ENCODE assay signal across 32 cellular contexts in the genomic region with DNA sequence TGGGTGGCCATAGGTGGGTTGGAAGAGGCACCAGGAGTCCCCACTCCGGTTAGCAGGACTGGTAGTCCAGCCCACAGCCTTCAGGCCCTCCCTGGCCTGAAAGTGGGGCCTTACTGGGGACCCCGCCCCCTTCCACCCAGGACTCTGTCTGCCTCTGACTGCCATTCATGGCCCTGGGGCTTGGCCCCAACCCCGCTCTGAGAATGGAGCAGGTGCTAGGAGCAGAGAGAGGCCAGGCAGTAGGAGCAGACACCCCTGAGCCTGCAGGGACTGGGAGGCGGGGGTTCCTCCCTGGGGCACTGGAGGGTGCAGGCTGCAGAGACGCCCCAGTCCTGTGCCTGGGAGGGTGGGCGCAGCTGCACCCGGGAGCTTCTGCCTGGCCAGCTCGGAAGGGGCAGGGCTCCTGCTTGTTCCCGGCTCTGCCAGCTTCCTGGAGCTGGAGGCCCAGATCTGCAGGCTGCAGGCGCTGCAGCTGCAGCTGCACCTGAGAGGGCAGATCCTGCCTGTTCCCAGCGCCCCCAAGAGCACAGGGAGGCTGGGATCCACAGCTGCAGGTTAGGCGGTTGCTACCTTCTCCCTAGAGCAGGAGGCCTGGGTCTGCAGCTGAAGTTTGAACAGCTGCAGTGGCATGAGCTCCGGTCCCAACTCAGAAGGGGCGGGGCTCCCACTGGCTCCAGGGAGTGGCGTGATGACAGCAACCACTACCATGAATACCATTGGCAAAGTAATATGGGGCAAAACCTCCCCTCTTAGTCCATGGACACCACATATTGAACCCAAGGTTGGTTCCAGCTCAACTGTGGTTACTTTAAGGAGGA.
A peak's percentile ranks its signal among the peaks of the same experiment; 100 is the strongest.
DNase-seq lines count a peak whose midpoint lies in the region; ATAC-seq and TF ChIP-seq lines count a peak whose summit lies in the region.
"Had no signal": no experiment of that assay in that cellular context is flagged by ENCODE, and none has a peak within 500 bp of the region (broad histone marks: within the 10 kb centered on the region; RNA-seq: fewer than 3 reads in every experiment).

No MANE protein-coding gene starts in this region.

- no peaks in the 10 kb centered on the region for H4K20me1 ChIP-seq in SK-N-SH (ENCODE audit: insufficient read depth)

- no peaks in the 10 kb centered on the region; the same call in 1 of the 2 replicates for H3K9me3 ChIP-seq in SK-N-SH
- H3K9me3 ChIP-seq in SJCRH30 (replicated peaks), result no peaks in the 10 kb centered on the region
- H3K9me3 ChIP-seq: lower lobe of right lung, right lobe of liver, suprapubic skin had no signal

- H3K36me3 ChIP-seq in SK-N-SH (replicated peaks in 1 of 2; ENCODE audit: control insufficient read depth in 1 of 2, insufficient read depth in 2 of 2, low read length in 1 of 2) (no peaks in the 10 kb centered on the region), SJCRH30 (no peaks in the 10 kb centered on the region)
- H3K36me3 ChIP-seq: heart right ventricle, lower lobe of right lung, right lobe of liver, suprapubic skin had no signal

- H3K4me3 Mint-ChIP-seq in activated T-cell treated with anti-CD3 and anti-CD28 coated beads, Interleukin-2, amount 50 U/mL, for 72 hours, result no peak overlapping the region
- no peak overlapping the region for H3K4me3 Mint-ChIP-seq in HFFc6
- H3K4me3 Mint-ChIP-seq: activated CD4-positive, alpha-beta memory T cell treated with anti-CD3 and anti-CD28 coated beads for 36 hours; activated T-helper 17 cell treated with anti-CD3 and anti-CD28 coated beads, Interleukin-2, amount 50 U/mL, for 72 hours; CD4-positive, alpha-beta T cell; effector memory CD8-positive, alpha-beta T cell; neural crest cell; stimulated activated naive B cell treated with anti-CD40 and anti-IgM and Interleukin-4, amounts not matched to agents 10 μg/mL and 1 μg/mL and 100 μg/mL, for 72 hours had no signal

- no peak for TF ChIP-seq EP300 in SK-N-SH (IDR thresholded peaks at IDR 0.05; ENCODE audit: borderline replicate concordance in 1 of 2, low read depth in 1 of 2, low read length in 1 of 2)

- H3K4me3 ChIP-seq in SK-N-SH (ENCODE audit: low read depth in 2 of 2, low read length in 1 of 2) (no peak overlapping the region), SJCRH30 (no peak overlapping the region)
- H3K4me3 ChIP-seq: heart right ventricle, lower lobe of right lung, PC-9, right lobe of liver, suprapubic skin had no signal

- H3K27ac ChIP-seq in SK-N-SH (ENCODE audit: low read depth in 2 of 2, low read length in 1 of 2) (no peak overlapping the region), SJCRH30 (no peak overlapping the region)
- H3K27ac ChIP-seq: heart right ventricle, lower lobe of right lung, PC-9, right lobe of liver, suprapubic skin had no signal

- TF ChIP-seq RAD21 in SK-N-SH (IDR thresholded peaks at IDR 0.05; ENCODE audit: low read length), result no peak

- POLR2A ChIA-PET in SK-N-SH (lab: Yijun Ruan, JAX), result no interaction called here

- WGBS in SK-N-SH (ENCODE audit: low lambda C conversion rate), result 25% methylated on average over 7 of the region's 15 CpGs

- ATAC-seq in SK-N-SH treated with all-trans-retinoic acid at 6 μM for 48 hours (no peak), GM19452 (IDR thresholded peaks at IDR 0.05; ENCODE audit: unreplicated experiment) (no peak), HG03521 (IDR thresholded peaks at IDR 0.05; ENCODE audit: unreplicated experiment) (no peak)
- ATAC-seq in activated T-cell treated with anti-CD3 and anti-CD28 coated beads, Interleukin-2, amount 50 U/mL, for 72 hours (replicated peaks in 1 of 2), result no peak
- ATAC-seq: activated CD4-positive, CD25-positive, alpha-beta regulatory T cell treated with anti-CD3 and anti-CD28 coated beads, Interleukin-2, amount 50 U/mL, for 24 hours; activated naive CD4-positive, alpha-beta T cell treated with anti-CD3 and anti-CD28 coated beads, Interleukin-2, amount 50 U/mL, for 72 hours; activated T-helper 17 cell treated with anti-CD3 and anti-CD28 coated beads, Interleukin-2, amount 50 U/mL, for 72 hours; effector memory CD8-positive, alpha-beta T cell; HCT116; stimulated activated naive B cell treated with anti-CD40 and anti-IgM and Interleukin-4, amounts not matched to agents 10 μg/mL and 1 μg/mL and 100 μg/mL, for 72 hours had no signal

- H3F3A ChIP-seq in SK-N-SH (replicated peaks; ENCODE audit: insufficient read depth), result no peaks in the 10 kb centered on the region

- peaks cover 2 to 4% of the 10 kb centered on the region in 2 donors for H3K9me3 Mint-ChIP-seq in activated T-cell treated with anti-CD3 and anti-CD28 coated beads, Interleukin-2, amount 50 U/mL, for 72 hours
- peaks cover 6% of the 10 kb centered on the region for H3K9me3 Mint-ChIP-seq in HFFc6
- H3K9me3 Mint-ChIP-seq: activated CD4-positive, alpha-beta memory T cell treated with anti-CD3 and anti-CD28 coated beads for 36 hours; activated T-helper 17 cell treated with anti-CD3 and anti-CD28 coated beads, Interleukin-2, amount 50 U/mL, for 72 hours; effector memory CD8-positive, alpha-beta T cell; stimulated activated naive B cell treated with anti-CD40 and anti-IgM and Interleukin-4, amounts not matched to agents 10 μg/mL and 1 μg/mL and 100 μg/mL, for 72 hours had no signal

- no peaks in the 10 kb centered on the region for H3K36me3 Mint-ChIP-seq in activated T-cell treated with anti-CD3 and anti-CD28 coated beads, Interleukin-2, amount 50 U/mL, for 72 hours (ENCODE audit: insufficient read depth in 2 of 2)
- no peaks in the 10 kb centered on the region for H3K36me3 Mint-ChIP-seq in HFFc6 (ENCODE audit: low read depth)
- H3K36me3 Mint-ChIP-seq: activated CD4-positive, alpha-beta memory T cell treated with anti-CD3 and anti-CD28 coated beads for 36 hours; activated naive CD4-positive, alpha-beta T cell treated with anti-CD3 and anti-CD28 coated beads, Interleukin-2, amount 50 U/mL, for 72 hours; stimulated activated naive B cell treated with anti-CD40 and anti-IgM and Interleukin-4, amounts not matched to agents 10 μg/mL and 1 μg/mL and 100 μg/mL, for 72 hours had no signal

- no peak overlapping the region for H3K4me2 ChIP-seq in SK-N-SH
- H3K4me2 ChIP-seq: PC-9 had no signal

- H3K4me1 Mint-ChIP-seq in activated T-cell treated with anti-CD3 and anti-CD28 coated beads, Interleukin-2, amount 50 U/mL, for 72 hours (ENCODE audit: low read depth), result no peaks in the 10 kb centered on the region
- H3K4me1 Mint-ChIP-seq in HFFc6 (ENCODE audit: low read depth), result no peaks in the 10 kb centered on the region
- H3K4me1 Mint-ChIP-seq: activated T-helper 17 cell treated with anti-CD3 and anti-CD28 coated beads, Interleukin-2, amount 50 U/mL, for 72 hours; neural crest cell; stimulated activated naive B cell treated with anti-CD40 and anti-IgM and Interleukin-4, amounts not matched to agents 10 μg/mL and 1 μg/mL and 100 μg/mL, for 72 hours had no signal

- no peaks in the 10 kb centered on the region for H3K9me2 ChIP-seq in SK-N-SH

- DNase-seq in SK-N-SH (peak; percentile 11), SJCRH30 (peak; percentile 70 to 74), myocyte (ENCODE audit: low read depth) (peak; percentile 5), HFFc6 (no peak)
- DNase-seq in activated T-cell treated with anti-CD3 and anti-CD28 coated beads, Interleukin-2, amount 50 U/mL, for 72 hours, result no peak
- DNase-seq: activated CD4-positive, alpha-beta memory T cell treated with anti-CD3 and anti-CD28 coated beads for 36 hours; activated CD8-positive, alpha-beta memory T cell treated with anti-CD3 and anti-CD28 coated beads, Interleukin-2, amount 50 U/mL, for 48 hours; CD4-positive, alpha-beta T cell; DMS 273 treated with DMSO at 0.1 percent for 48 hours; effector memory CD8-positive, alpha-beta T cell; foreskin fibroblast; heart right ventricle; KG1; kidney glomerular epithelial cell; lower lobe of right lung; MM.1S; NCI-H2081 treated with DMSO at 0.1 percent for 48 hours; PC-9; posterior cingulate gyrus; right lobe of liver; stimulated activated CD4-positive, alpha-beta T cell treated with anti-CD3 and anti-CD28 coated beads, Interleukin-4, amount 100 ng/mL, for 24 hours; stimulated activated naive B cell treated with anti-CD40 and anti-IgM and Interleukin-4, amounts not matched to agents 10 μg/mL and 1 μg/mL and 100 μg/mL, for 72 hours; T-helper 1 cell had no signal

- H3K27me3 ChIP-seq in SK-N-SH (ENCODE audit: insufficient read depth), result no peaks in the 10 kb centered on the region
- H3K27me3 ChIP-seq in SJCRH30, result no peaks in the 10 kb centered on the region
- H3K27me3 ChIP-seq: heart right ventricle, right lobe of liver, suprapubic skin had no signal

- H3K27me3 Mint-ChIP-seq in activated T-cell treated with anti-CD3 and anti-CD28 coated beads, Interleukin-2, amount 50 U/mL, for 72 hours (ENCODE audit: low read depth), result no peaks in the 10 kb centered on the region
- peaks cover under 1% of the 10 kb centered on the region; the same call in 1 of the 2 replicates for H3K27me3 Mint-ChIP-seq in HFFc6 (ENCODE audit: insufficient read depth)
- H3K27me3 Mint-ChIP-seq: activated CD4-positive, alpha-beta memory T cell treated with anti-CD3 and anti-CD28 coated beads for 36 hours; CD4-positive, alpha-beta T cell; effector memory CD8-positive, alpha-beta T cell; stimulated activated naive B cell treated with anti-CD40 and anti-IgM and Interleukin-4, amounts not matched to agents 10 μg/mL and 1 μg/mL and 100 μg/mL, for 72 hours had no signal

- no peak overlapping the region for H3K9ac ChIP-seq in SK-N-SH

- H3K79me2 ChIP-seq in SK-N-SH (ENCODE audit: insufficient read depth), result no peaks in the 10 kb centered on the region

- no peak overlapping the region for H3K27ac Mint-ChIP-seq in activated T-cell treated with anti-CD3 and anti-CD28 coated beads, Interleukin-2, amount 50 U/mL, for 72 hours
- no peak overlapping the region for H3K27ac Mint-ChIP-seq in HFFc6
- H3K27ac Mint-ChIP-seq: activated CD4-positive, alpha-beta memory T cell treated with anti-CD3 and anti-CD28 coated beads for 36 hours; activated naive CD4-positive, alpha-beta T cell treated with anti-CD3 and anti-CD28 coated beads, Interleukin-2, amount 50 U/mL, for 72 hours; activated T-helper 17 cell treated with anti-CD3 and anti-CD28 coated beads, Interleukin-2, amount 50 U/mL, for 72 hours; CD4-positive, alpha-beta T cell; effector memory CD8-positive, alpha-beta T cell; stimulated activated naive B cell treated with anti-CD40 and anti-IgM and Interleukin-4, amounts not matched to agents 10 μg/mL and 1 μg/mL and 100 μg/mL, for 72 hours had no signal

- no peak for TF ChIP-seq CTCF in SK-N-SH (IDR thresholded peaks at IDR 0.05)
- no peak for TF ChIP-seq CTCF in HFFc6 (IDR thresholded peaks at IDR 0.05)

- CTCF ChIA-PET in SK-N-SH (lab: Yijun Ruan, JAX), result interaction anchor here (2.5 kb wide), 1 partner anchor 34 kb away, joined by 6 read pairs; no protein-coding TSS in a partner anchor

- no peaks in the 10 kb centered on the region for H3K4me1 ChIP-seq in SK-N-SH (ENCODE audit: control insufficient read depth in 1 of 2, insufficient read depth in 2 of 2, low read depth in 1 of 2, low read length in 1 of 2)
- peaks cover 10% of the 10 kb centered on the region; the same call in 1 of the 2 replicates for H3K4me1 ChIP-seq in SJCRH30
- H3K4me1 ChIP-seq: heart right ventricle, lower lobe of right lung, right lobe of liver, suprapubic skin had no signal

- H2AFZ ChIP-seq in SK-N-SH (ENCODE audit: low read depth), result no peak overlapping the region
- H2AFZ ChIP-seq: PC-9 had no signal

TF ChIP-seq in SK-N-SH, 30 proteins besides CTCF, POLR2A, EP300 and RAD21 (continues in another document):
- TF ChIP-seq MXI1 (IDR thresholded peaks at IDR 0.05; ENCODE audit: low read depth, low read length), result no peak

TF ChIP-seq in SK-N-SH treated with all-trans-retinoic acid at 6 μM for 48 hours, 23 proteins besides CTCF, POLR2A, EP300 and RAD21 (continues in another document):
- TF ChIP-seq PPARA (CRISPR knock-in tag; IDR thresholded peaks at IDR 0.05; ENCODE audit: borderline replicate concordance), result no peak

Comparison
In these comparisons a context has a peak if more than half of its experiments do, and no peak if none do; other contexts are left out.
1. DNase-seq: peak in SK-N-SH (single experiment), SJCRH30 (2 of 2) and myocyte (single experiment); none in activated T-cell treated with anti-CD3 and anti-CD28 coated beads, Interleukin-2, amount 50 U/mL, for 72 hours (0 of 2) and HFFc6 (single experiment).